Comparison of ENCODE assay signal across 1 cellular context in genomic region chr1:22816063-22816775, GRCh38.
TF ChIP-seq lines count a peak whose summit lies in the region.

No MANE protein-coding gene starts in this region.

TF ChIP-seq in IMR-90, 13 proteins besides CTCF, POLR2A, EP300 and RAD21 (continued from another document):
- TF ChIP-seq USF2 (IDR thresholded peaks at IDR 0.05; ENCODE audit: low read depth, low read length) (no peak), RCOR1 (IDR thresholded peaks at IDR 0.05; ENCODE audit: insufficient replicate concordance, low read length) (no peak), RFX5 (IDR thresholded peaks at IDR 0.05; ENCODE audit: low read depth, low read length) (no peak), FOS (IDR thresholded peaks at IDR 0.05; ENCODE audit: low read depth, low read length) (no peak)
